Comparison of ENCODE assay signal across 26 cellular contexts in the genomic region with DNA sequence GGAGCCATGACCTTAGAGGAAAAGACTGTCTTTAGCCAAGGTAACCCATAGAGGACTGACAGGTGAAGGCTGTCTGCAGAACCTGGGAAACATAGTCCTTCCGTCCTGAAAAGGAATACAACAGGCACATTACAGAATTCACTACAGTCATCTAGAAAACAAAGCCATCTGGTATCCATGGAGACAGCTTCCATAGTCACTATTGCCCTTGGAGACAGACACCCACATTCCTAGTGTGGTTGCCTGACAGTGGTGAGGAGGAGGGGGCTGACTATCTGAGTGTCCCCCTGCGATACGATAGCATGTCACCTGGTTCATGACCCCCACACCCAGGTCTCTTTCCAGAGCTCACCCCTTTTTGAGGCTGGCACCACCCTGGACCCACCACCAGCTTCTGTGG.
A peak's percentile ranks its signal among the peaks of the same experiment; 100 is the strongest.
DNase-seq lines count a peak whose midpoint lies in the region; ATAC-seq and TF ChIP-seq lines count a peak whose summit lies in the region.
"Had no signal": no experiment of that assay in that cellular context is flagged by ENCODE, and none has a peak within 500 bp of the region (broad histone marks: within the 10 kb centered on the region; RNA-seq: fewer than 3 reads in every experiment).

No MANE protein-coding gene starts in this region.

- peaks cover 21% of the 10 kb centered on the region for H3K4me1 Mint-ChIP-seq in endodermal cell
- H3K4me1 Mint-ChIP-seq: CD4-positive, alpha-beta memory T cell; T-cell had no signal

- no peaks in the 10 kb centered on the region for H4K20me1 ChIP-seq in neural cell (ENCODE audit: insufficient read depth)

- peak; percentile 65 for TF ChIP-seq EP300 in neural cell (conservative IDR thresholded peaks at IDR 0.05; ENCODE audit: poor library complexity, severe bottlenecking)

- no peaks in the 10 kb centered on the region for H3K27me3 ChIP-seq in endodermal cell (ENCODE audit: control insufficient read depth, insufficient read depth, low read length, poor library complexity, severe bottlenecking)
- no peaks in the 10 kb centered on the region for H3K27me3 ChIP-seq in neural cell (ENCODE audit: insufficient read depth, low read depth, low read length)

- H3K36me3 Mint-ChIP-seq in endodermal cell (ENCODE audit: low read depth): no peaks in the 10 kb centered on the region
- H3K36me3 Mint-ChIP-seq: CD4-positive, alpha-beta memory T cell; T-cell had no signal

- DNase-seq in EH (ENCODE audit: low read depth): peak; percentile 12
- peak; percentile 58 for DNase-seq in M059J (ENCODE audit: low read depth)
- no peak for DNase-seq in endodermal cell
- DNase-seq in NOMO-1 treated with dmso at 0.1 percent for 144 hours (lab: John Stamatoyannopoulos, UW; ENCODE audit: unreplicated experiment): no peak
- DNase-seq in occipital lobe (lab: John Stamatoyannopoulos, UW): no peak
- DNase-seq: AML-193; C1 segment of cervical spinal cord; CD4-positive, alpha-beta memory T cell; COR-L47; DMS53; EL; GDM1; H9; KG1; NCI-H1092; NCI-H1417 treated with DMSO at 0.1 percent for 48 hours; NCI-H1694 treated with DMSO at 0.1 percent for 48 hours; NCI-H2081; NCI-H524; SHP77; T-cell had no signal

- H3K4me3 ChIP-seq in endodermal cell (ENCODE audit: low read length) (no peak overlapping the region), neural cell (ENCODE audit: low read length) (peak overlapping the region; percentile 19)

- no peak overlapping the region for H3K4me3 Mint-ChIP-seq in endodermal cell
- H3K4me3 Mint-ChIP-seq: CD4-positive, alpha-beta memory T cell; H9; T-cell had no signal

- no peaks in the 10 kb centered on the region for H3K27me3 Mint-ChIP-seq in endodermal cell (ENCODE audit: insufficient read depth)
- H3K27me3 Mint-ChIP-seq: CD4-positive, alpha-beta memory T cell; T-cell had no signal

- H3K36me3 ChIP-seq in endodermal cell (ENCODE audit: control insufficient read depth, insufficient read depth, low read length): no peaks in the 10 kb centered on the region
- no peaks in the 10 kb centered on the region for H3K36me3 ChIP-seq in neural cell (ENCODE audit: insufficient read depth, low read length)

- no peak overlapping the region for H3K27ac Mint-ChIP-seq in endodermal cell
- H3K27ac Mint-ChIP-seq: CD4-positive, alpha-beta memory T cell; H9; T-cell had no signal

- no peak overlapping the region for H3K9ac ChIP-seq in endodermal cell (ENCODE audit: extremely low read depth, low read length, poor library complexity, severe bottlenecking)
- no peak overlapping the region for H3K9ac ChIP-seq in neural cell (ENCODE audit: low read length)

- H3K4me1 ChIP-seq in endodermal cell (ENCODE audit: control insufficient read depth, insufficient read depth, low read length): peaks cover 5% of the 10 kb centered on the region

- H3K27ac ChIP-seq in endodermal cell (ENCODE audit: low read depth, low read length) (peak overlapping the region; percentile 56), neural cell (ENCODE audit: low read length) (peak overlapping the region; percentile 35)
- H3K27ac ChIP-seq: RWPE1 had no signal

- H3K4me2 ChIP-seq in neural cell (ENCODE audit: low read length): no peak overlapping the region

- H3K9me3 Mint-ChIP-seq in endodermal cell: no peaks in the 10 kb centered on the region
- H3K9me3 Mint-ChIP-seq: CD4-positive, alpha-beta memory T cell; H9 had no signal

- H3K9me2 ChIP-seq in neural cell (ENCODE audit: insufficient read depth, low read length): no peaks in the 10 kb centered on the region

- H2AFZ ChIP-seq in neural cell (ENCODE audit: low read depth, low read length): peak overlapping the region; percentile 32

- H3F3A ChIP-seq in neural cell (ENCODE audit: insufficient read depth, low read length, poor library complexity, severe bottlenecking): no peaks in the 10 kb centered on the region

- ATAC-seq in HG03520 (IDR thresholded peaks at IDR 0.05; ENCODE audit: unreplicated experiment): no peak
- no peak for ATAC-seq in HG02973 (IDR thresholded peaks at IDR 0.05; ENCODE audit: unreplicated experiment)
- ATAC-seq: Panc1, T-cell had no signal

- no peak for TF ChIP-seq CTCF in endodermal cell (conservative IDR thresholded peaks at IDR 0.05)
- no peak for TF ChIP-seq CTCF in neural cell (IDR thresholded peaks at IDR 0.05; ENCODE audit: poor library complexity, severe bottlenecking)

- 84% methylated on average over 3 of the region's 3 CpGs; no CpG with 5 or more reads in 1 of the 2 experiments for WGBS in endodermal cell (ENCODE audit: insufficient coverage in 1 of 2, insufficient read length in 1 of 2), 2 experiments

- TF ChIP-seq RAD21 in neural cell (conservative IDR thresholded peaks at IDR 0.05): peak; percentile 19

- no peaks in the 10 kb centered on the region for H3K79me2 ChIP-seq in neural cell (replicated peaks; ENCODE audit: insufficient read depth, low read length)

- no peaks in the 10 kb centered on the region for H3K9me3 ChIP-seq in endodermal cell (ENCODE audit: control insufficient read depth, low read length)
- no peaks in the 10 kb centered on the region for H3K9me3 ChIP-seq in neural cell (ENCODE audit: low read length)

TF ChIP-seq in neural cell, 6 proteins besides CTCF, POLR2A, EP300 and RAD21:
- TF ChIP-seq MXI1 (conservative IDR thresholded peaks at IDR 0.05; ENCODE audit: poor library complexity, severe bottlenecking): peak; percentile 74
- TF ChIP-seq TAF1 (IDR thresholded peaks at IDR 0.05; ENCODE audit: low read depth): no peak
- TF ChIP-seq POLR2AphosphoS5 (IDR thresholded peaks at IDR 0.05): peak; percentile 20

Comparison
In these comparisons a context has a peak if more than half of its experiments do, and no peak if none do; other contexts are left out.
1. DNase-seq: peak in EH (single experiment) and M059J (single experiment); none in endodermal cell (single experiment), NOMO-1 treated with dmso at 0.1 percent for 144 hours (single experiment) and occipital lobe (single experiment).